In the genomic region with DNA sequence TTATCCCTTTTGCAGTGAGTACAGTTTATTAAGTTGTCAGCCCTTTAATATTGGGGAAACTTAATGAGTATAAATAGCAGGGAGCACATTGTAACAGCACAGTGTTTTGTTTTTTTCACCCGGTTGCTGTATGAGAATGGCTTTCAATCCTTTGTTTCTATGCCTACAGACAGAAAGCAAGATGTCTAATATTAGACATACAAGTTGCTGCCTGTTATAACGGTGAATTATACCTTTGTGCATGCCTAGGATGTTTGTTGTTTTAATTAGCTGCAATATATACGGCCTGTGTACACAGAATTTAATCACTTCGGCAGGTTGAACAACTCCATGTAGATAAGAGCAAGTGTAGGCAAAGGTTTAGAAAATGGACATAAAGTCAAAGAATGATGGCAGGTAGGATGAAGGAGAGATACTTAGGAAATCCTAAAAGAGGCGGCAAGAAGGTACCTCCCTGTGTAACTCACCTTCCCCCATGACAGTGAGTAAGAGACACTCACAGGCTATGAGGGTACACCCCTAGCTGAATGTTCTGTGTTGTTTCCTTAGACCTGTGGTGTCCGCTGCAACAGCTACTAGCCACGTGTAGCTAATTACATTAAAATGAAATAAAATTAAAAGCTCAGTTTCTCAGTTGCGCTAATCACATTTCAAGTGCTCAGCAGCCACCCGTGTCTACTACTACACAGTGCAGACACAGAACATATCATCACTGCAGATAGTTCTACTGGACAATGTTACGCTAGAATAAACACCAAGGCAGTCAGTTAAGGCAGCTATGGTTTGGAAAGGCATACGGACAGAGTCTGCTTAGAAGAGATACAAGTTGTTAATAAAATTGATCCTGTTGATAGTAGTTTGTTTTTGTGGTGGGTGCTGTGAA, we compare ENCODE assay signal across 9 cellular contexts. TPM values are rescaled to one million over a fixed set of nuclear protein-coding genes. Genes with fewer than 3 reads are reported as not detected.
DNase-seq lines count a peak whose midpoint lies in the region; TF ChIP-seq lines count a peak whose summit lies in the region.
"Had no signal": no experiment of that assay in that cellular context is flagged by ENCODE, and none has a peak within 500 bp of the region (broad histone marks: within the 10 kb centered on the region; RNA-seq: fewer than 3 reads in every experiment).

No MANE protein-coding gene starts in this region.

- H3K9me3 Mint-ChIP-seq in T-helper 1 cell treated with Interleukin-12 subunit alpha and Interleukin-12 subunit beta and Interleukin-4 antibody, amounts not matched to agents 30 μg/mL and 1 μg/mL, for 36 hours = no peaks in the 10 kb centered on the region

- H3K9me3 ChIP-seq in esophagus muscularis mucosa (no peaks in the 10 kb centered on the region), skeletal muscle tissue (ENCODE audit: control insufficient read depth in 3 of 3, low read length in 3 of 3) (no peaks in the 10 kb centered on the region)

- H3K27ac ChIP-seq in esophagus muscularis mucosa (replicated peaks in 1 of 4) (peak overlapping the region; percentile 65 to 73 (median 68)), skeletal muscle tissue (ENCODE audit: low read depth, low read length) (peak overlapping the region; percentile 37)

- 73% methylated on average over 11 of the region's 11 CpGs for WGBS in esophagus muscularis mucosa

- H3K27me3 ChIP-seq in esophagus muscularis mucosa (no peaks in the 10 kb centered on the region), skeletal muscle tissue (ENCODE audit: control insufficient read depth in 3 of 3, insufficient read depth in 3 of 3, low read length in 3 of 3) (no peaks in the 10 kb centered on the region)

- H3K4me3 Mint-ChIP-seq in T-helper 1 cell treated with Interleukin-12 subunit alpha and Interleukin-12 subunit beta and Interleukin-4 antibody, amounts not matched to agents 30 μg/mL and 1 μg/mL, for 36 hours = no peak overlapping the region

- H3K9ac ChIP-seq in skeletal muscle tissue (ENCODE audit: low read depth in 1 of 3, low read length in 3 of 3) = peak overlapping the region in 2 of 3 donors; percentile 13 to 68

- TF ChIP-seq POLR2A in esophagus muscularis mucosa (IDR thresholded peaks at IDR 0.05; ENCODE audit: low read depth) = no peak

- H3K4me3 ChIP-seq in esophagus muscularis mucosa (no peak overlapping the region), skeletal muscle tissue (ENCODE audit: low read length in 3 of 3) (no peak overlapping the region)

- DNase-seq in T-helper 1 cell (no peak), SK-N-DZ (ENCODE audit: low spot score) (peak; percentile 77), esophagus muscularis mucosa (ENCODE audit: extremely low spot score) (no peak), NAMALWA (ENCODE audit: low spot score) (no peak), ecto neural progenitor cell (ENCODE audit: low spot score) (no peak), NCI-H2081 treated with DMSO at 0.1 percent for 48 hours (lab: John Stamatoyannopoulos, UW) (no peak)
- DNase-seq: activated CD8-positive, alpha-beta memory T cell treated with anti-CD3 and anti-CD28 coated beads, Interleukin-2, amount 50 U/mL, for 48 hours had no signal

- H3K4me1 ChIP-seq in esophagus muscularis mucosa (peaks cover 30 to 53% (median 33%) of the 10 kb centered on the region in 4 donors), skeletal muscle tissue (ENCODE audit: control insufficient read depth in 3 of 3, insufficient read depth in 3 of 3, low read length in 3 of 3) (peaks cover 18 to 31% (median 27%) of the 10 kb centered on the region in 3 donors)

- H3K27me3 Mint-ChIP-seq in T-helper 1 cell treated with Interleukin-12 subunit alpha and Interleukin-12 subunit beta and Interleukin-4 antibody, amounts not matched to agents 30 μg/mL and 1 μg/mL, for 36 hours (ENCODE audit: low read depth) = no peaks in the 10 kb centered on the region

- H3K4me1 Mint-ChIP-seq in T-helper 1 cell treated with Interleukin-12 subunit alpha and Interleukin-12 subunit beta and Interleukin-4 antibody, amounts not matched to agents 30 μg/mL and 1 μg/mL, for 36 hours (ENCODE audit: low read depth) = peaks cover 20% of the 10 kb centered on the region

- H3K27ac Mint-ChIP-seq in T-helper 1 cell treated with Interleukin-12 subunit alpha and Interleukin-12 subunit beta and Interleukin-4 antibody, amounts not matched to agents 30 μg/mL and 1 μg/mL, for 36 hours = peak overlapping the region; percentile 2

- H3K36me3 ChIP-seq in esophagus muscularis mucosa (peaks cover 36 to 100% (median 91%) of the 10 kb centered on the region in 4 donors), skeletal muscle tissue (ENCODE audit: control insufficient read depth in 3 of 3, insufficient read depth in 3 of 3, low read length in 3 of 3) (peaks cover 41 to 81% (median 70%) of the 10 kb centered on the region in 3 donors)

- no peak for TF ChIP-seq EP300 in esophagus muscularis mucosa (IDR thresholded peaks at IDR 0.05)

- peaks cover 74% of the 10 kb centered on the region for H3K36me3 Mint-ChIP-seq in T-helper 1 cell treated with Interleukin-12 subunit alpha and Interleukin-12 subunit beta and Interleukin-4 antibody, amounts not matched to agents 30 μg/mL and 1 μg/mL, for 36 hours (ENCODE audit: low read depth)

- intact Hi-C loops in esophagus muscularis mucosa (cut with DNase I) = no loop called here

- no peak for TF ChIP-seq CTCF in esophagus muscularis mucosa (IDR thresholded peaks at IDR 0.05)

RNA-seq across cellular contexts. Expression of a gene that starts 10.9 kb away (rescaled TPM):
- polyA plus RNA-seq in SK-N-DZ (2014; cell fraction: cytosol; rRNA removed) = 14.8 and 15.7 TPM in 2 replicates
- 33.2 and 43.1 TPM in 2 replicates for polyA plus RNA-seq in SK-N-DZ (2014; cell fraction: nucleus; rRNA removed)
- total RNA-seq in esophagus muscularis mucosa (10 to 100 TPM in 2 of 4 donors, 1 to 10 TPM in 2; 8.7 to 15.7 (median 11.5) TPM), skeletal muscle tissue (11.0 TPM)

RNA-seq across cellular contexts. Expression of a gene that starts 11.0 kb away (rescaled TPM):
- 53.7 and 60.6 TPM in 2 replicates for polyA plus RNA-seq in SK-N-DZ (2014; cell fraction: cytosol; rRNA removed)
- 116 and 144 TPM in 2 replicates for polyA plus RNA-seq in SK-N-DZ (2014; cell fraction: nucleus; rRNA removed)
- total RNA-seq in esophagus muscularis mucosa = 10 to 100 TPM; 20.0 to 31.1 (median 26.8) TPM
- 49.1 TPM for total RNA-seq in skeletal muscle tissue

RNA-seq across cellular contexts. Expression of a gene that starts 35.5 kb away (rescaled TPM):
- 19.0 and 24.7 TPM in 2 replicates for polyA plus RNA-seq in SK-N-DZ (2014; cell fraction: cytosol; rRNA removed)
- 38.3 and 64.3 TPM in 2 replicates for polyA plus RNA-seq in SK-N-DZ (2014; cell fraction: nucleus; rRNA removed)
- total RNA-seq in esophagus muscularis mucosa (10 to 100 TPM; 18.9 to 37.1 (median 27.3) TPM), skeletal muscle tissue (9.4 TPM)

RNA-seq across cellular contexts. Expression of a gene that starts 54.6 kb away (rescaled TPM):
- 13.1 and 15.1 TPM in 2 replicates for polyA plus RNA-seq in SK-N-DZ (2014; cell fraction: cytosol; rRNA removed)
- polyA plus RNA-seq in SK-N-DZ (2014; cell fraction: nucleus; rRNA removed) = 12.6 and 13.1 TPM in 2 replicates
- total RNA-seq in esophagus muscularis mucosa (10 to 100 TPM; 10.4 to 22.0 (median 15.3) TPM), skeletal muscle tissue (23.0 TPM)
